Comparison of ENCODE assay signal across 19 cellular contexts in the genomic region with DNA sequence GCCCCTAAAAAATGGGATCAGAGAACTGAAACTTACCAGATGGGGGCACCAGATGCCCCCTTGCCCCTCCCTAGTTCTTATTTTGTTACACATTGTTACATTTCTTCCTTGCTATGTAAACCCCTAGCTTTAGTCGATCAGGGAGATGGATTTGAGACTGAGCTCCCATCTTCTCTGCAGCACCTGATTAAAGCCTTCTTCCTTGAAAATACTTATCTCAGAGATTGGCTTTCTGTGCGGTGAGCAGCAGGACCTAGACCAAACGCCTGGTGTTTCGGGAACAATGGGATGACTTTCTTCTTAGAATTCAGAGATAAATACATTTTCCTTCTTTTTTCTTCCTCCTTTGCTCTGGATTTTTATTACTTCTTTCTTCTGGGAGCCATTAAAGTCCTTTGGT. TPM values are rescaled to one million over a fixed set of nuclear protein-coding genes. Genes with fewer than 3 reads are reported as not detected.
A peak's percentile ranks its signal among the peaks of the same experiment; 100 is the strongest.
DNase-seq lines count a peak whose midpoint lies in the region; ATAC-seq, FAIRE-seq and TF ChIP-seq lines count a peak whose summit lies in the region.
"Had no signal": no experiment of that assay in that cellular context is flagged by ENCODE, and none has a peak within 500 bp of the region (broad histone marks: within the 10 kb centered on the region; RNA-seq: fewer than 3 reads in every experiment).

No MANE protein-coding gene starts in this region.

- H3K79me2 ChIP-seq in HepG2 (ENCODE audit: insufficient read depth, low read length), result no peaks in the 10 kb centered on the region

- intact Hi-C loops in HepG2 (cut with micrococcal nuclease; ENCODE audit: unreplicated experiment), result no loop called here
- intact Hi-C loops in right lobe of liver (cut with DNase I), result no loop called here
- intact Hi-C loops in testis (cut with DNase I; ENCODE audit: low total_unique reads), result no loop called here

- no peak for TF ChIP-seq POLR2A in HepG2 (IDR thresholded peaks at IDR 0.05; ENCODE audit: insufficient read depth in 1 of 2, low read depth in 2 of 2, low read length in 2 of 2)
- no peak for TF ChIP-seq POLR2A in right lobe of liver (IDR thresholded peaks at IDR 0.05)
- no peak for TF ChIP-seq POLR2A in testis (IDR thresholded peaks at IDR 0.05)

- FAIRE-seq in HepG2 (lab: Jason Lieb, UNC), result no peak
- FAIRE-seq: A549, D721Med, G401.6, GM12891, GM19239 had no signal

- POLR2A ChIA-PET in HepG2 (lab: Yijun Ruan, JAX), result interaction anchor here (0.8 kb wide), 1 partner anchor 14 kb away, joined by 3 read pairs; no protein-coding TSS in a partner anchor

- no peaks in the 10 kb centered on the region for H4K20me1 ChIP-seq in HepG2 (ENCODE audit: insufficient read depth, low read length)
- H4K20me1 ChIP-seq: BLaER1 treated with 17β-estradiol and CSF1 and Interleukin-3, amounts not matched to agents 10 nM and 100 nM had no signal

- no peaks in the 10 kb centered on the region; a peak in 1 of 5 replicates for H3K36me3 ChIP-seq in HepG2 (replicated peaks in 1 of 2; ENCODE audit: control insufficient read depth in 1 of 2, insufficient read depth in 2 of 2, low read length in 2 of 2)
- H3K36me3 ChIP-seq in right lobe of liver, result no peaks in the 10 kb centered on the region
- no peaks in the 10 kb centered on the region for H3K36me3 ChIP-seq in testis (ENCODE audit: low read depth, missing control alignments)
- H3K36me3 ChIP-seq: BLaER1 treated with 17β-estradiol and CSF1 and Interleukin-3, amounts not matched to agents 10 nM and 100 nM had no signal

- no peak overlapping the region for H3K9ac ChIP-seq in HepG2 (ENCODE audit: insufficient read depth, low read depth, low read length)
- H3K9ac ChIP-seq: BLaER1 treated with 17β-estradiol and CSF1 and Interleukin-3, amounts not matched to agents 10 nM and 100 nM had no signal

- ATAC-seq in HepG2, result no peak
- no peak for ATAC-seq in right lobe of liver
- ATAC-seq: A549; CD8-positive, alpha-beta T cell had no signal

- TF ChIP-seq CTCF in HepG2 (CRISPR knock-in tag; IDR thresholded peaks at IDR 0.05), result no peak
- no peak for TF ChIP-seq CTCF in right lobe of liver (IDR thresholded peaks at IDR 0.05)
- TF ChIP-seq CTCF in testis (IDR thresholded peaks at IDR 0.05), result no peak

- H3K4me3 ChIP-seq in HepG2 (replicated peaks in 1 of 3; ENCODE audit: insufficient read depth in 1 of 3, low read depth in 2 of 3, low read length in 3 of 3) (no peak overlapping the region), right lobe of liver (no peak overlapping the region), testis (no peak overlapping the region)
- H3K4me3 ChIP-seq: A549; BLaER1 treated with 17β-estradiol and CSF1 and Interleukin-3, amounts not matched to agents 10 nM and 100 nM had no signal

- CTCF ChIA-PET in HepG2 (lab: Yijun Ruan, JAX; ENCODE audit: low intra/inter-chr PET ratio, low total read pairs), result no interaction called here

- DNase-seq in HepG2 (ENCODE audit: low spot score), result no peak
- no peak for DNase-seq in right lobe of liver
- DNase-seq in testis, result no peak
- no peak for DNase-seq in NCI-H510A (lab: John Stamatoyannopoulos, UW)
- DNase-seq: AML-193; Caco-2; Calu3; CD4-positive, alpha-beta T cell; CD8-positive, alpha-beta T cell; DMS79 treated with DMSO at 0.1 percent for 48 hours; GF-D8 had no signal

- no peak overlapping the region for H2AFZ ChIP-seq in HepG2 (ENCODE audit: low read length)

- 88% methylated on average over 4 of the region's 4 CpGs for WGBS in HepG2 (ENCODE audit: low lambda C conversion rate)
- WGBS in right lobe of liver (ENCODE audit: insufficient coverage, low coverage, low lambda C conversion rate, missing lambda C conversion rate), result 84% methylated on average over 4 of the region's 4 CpGs
- 62 to 65% methylated on average over 4 of the region's 4 CpGs for WGBS in testis, 2 donors

- no peak for TF ChIP-seq EP300 in HepG2 (IDR thresholded peaks at IDR 0.05; ENCODE audit: low read depth in 2 of 2, low read length in 2 of 2)
- no peak for TF ChIP-seq EP300 in HepG2 (CRISPR knock-in tag; IDR thresholded peaks at IDR 0.05; ENCODE audit: borderline replicate concordance)

- no peaks in the 10 kb centered on the region for H3K27me3 ChIP-seq in HepG2 (ENCODE audit: control insufficient read depth in 1 of 2, insufficient read depth in 2 of 2, low read length in 2 of 2)
- no peaks in the 10 kb centered on the region for H3K27me3 ChIP-seq in right lobe of liver
- H3K27me3 ChIP-seq in testis, result no peaks in the 10 kb centered on the region
- H3K27me3 ChIP-seq: BLaER1 treated with 17β-estradiol and CSF1 and Interleukin-3, amounts not matched to agents 10 nM and 100 nM had no signal

- in situ Hi-C loops in HepG2 (cut with HindIII; ENCODE audit: extremely low pct_ligation_motif_present, low pct_unique_long_range_greater_than_20kb), result no loop called here

- H3K9me3 ChIP-seq in HepG2 (ENCODE audit: low read length) (no peaks in the 10 kb centered on the region), right lobe of liver (no peaks in the 10 kb centered on the region), testis (no peaks in the 10 kb centered on the region)
- H3K9me3 ChIP-seq: A549, Caco-2 had no signal

- no peaks in the 10 kb centered on the region for H3K4me1 ChIP-seq in HepG2 (ENCODE audit: insufficient read depth, low read length)
- no peaks in the 10 kb centered on the region for H3K4me1 ChIP-seq in right lobe of liver
- peaks cover 22% of the 10 kb centered on the region for H3K4me1 ChIP-seq in testis
- H3K4me1 ChIP-seq: A549; BLaER1 treated with 17β-estradiol and CSF1 and Interleukin-3, amounts not matched to agents 10 nM and 100 nM; Caco-2 had no signal

- H3K4me2 ChIP-seq in HepG2 (ENCODE audit: low read depth, low read length), result no peak overlapping the region
- H3K4me2 ChIP-seq: A549; BLaER1 treated with 17β-estradiol and CSF1 and Interleukin-3, amounts not matched to agents 10 nM and 100 nM had no signal

- no TSS peak for BruUV-seq in HepG2 (replicated peaks; lab: Mats Ljungman, UMichigan)

- H3K27ac ChIP-seq in HepG2 (ENCODE audit: extremely low read length, insufficient read depth, low read length) (no peak overlapping the region), right lobe of liver (no peak overlapping the region), testis (peak overlapping the region; percentile 6 to 36)
- H3K27ac ChIP-seq: 22Rv1; A549; BLaER1 treated with 17β-estradiol and CSF1 and Interleukin-3, amounts not matched to agents 10 nM and 100 nM; C4-2B had no signal

- TF ChIP-seq RAD21 in HepG2 (CRISPR knock-in tag; IDR thresholded peaks at IDR 0.05), result no peak

RNA-seq across cellular contexts. Expression of gene LSM10, which starts 16.7 kb away (rescaled TPM):
- 14.0 and 17.0 TPM in 2 replicates for total RNA-seq in HepG2 (2016; rRNA removed; fragmentation: Illumina TruSeq; extraction: Trizol)
- total RNA-seq in HepG2 (2016; cell fraction: cytosol; rRNA removed; fragmentation: Illumina TruSeq; extraction: Trizol; ENCODE audit: low read depth), result 56.5 and 60.8 TPM in 2 replicates
- total RNA-seq in HepG2 (2016; cell fraction: insoluble cytoplasmic fraction; rRNA removed; fragmentation: Illumina TruSeq; extraction: Trizol), result 14.8 TPM in 2 replicates
- total RNA-seq in HepG2 (2016; cell fraction: membrane; rRNA removed; fragmentation: Illumina TruSeq; extraction: Trizol), result 50.9 and 52.1 TPM in 2 replicates
- total RNA-seq in HepG2 (2016; cell fraction: nucleus; rRNA removed; fragmentation: Illumina TruSeq; extraction: Trizol), result 6.1 and 9.2 TPM in 2 replicates
- 52.0 and 61.6 TPM in 2 replicates for polyA plus RNA-seq in HepG2 (2011; rRNA removed)
- polyA plus RNA-seq in HepG2 (2011; cell fraction: cytosol; rRNA removed), result 52.4 and 63.1 TPM in 2 replicates
- 18.3 and 21.3 TPM in 2 replicates for polyA plus RNA-seq in HepG2 (2011; cell fraction: nucleus; rRNA removed)
- 22.5 and 35.0 TPM in 2 replicates for polyA plus RNA-seq in HepG2 (2012)
- polyA plus RNA-seq in HepG2 (2016; cell fraction: cytosol; fragmentation: Illumina TruSeq; extraction: Trizol; ENCODE audit: low read depth), result 247 and 272 TPM in 2 replicates
- polyA plus RNA-seq in HepG2 (2016; cell fraction: insoluble cytoplasmic fraction; fragmentation: Illumina TruSeq; extraction: Trizol; ENCODE audit: low read depth), result 57.9 and 60.5 TPM in 2 replicates
- 158 and 176 TPM in 2 replicates for polyA plus RNA-seq in HepG2 (2016; cell fraction: membrane; fragmentation: Illumina TruSeq; extraction: Trizol; ENCODE audit: low read depth)
- 38.1 and 40.1 TPM in 2 replicates for polyA plus RNA-seq in HepG2 (2016; cell fraction: nucleus; fragmentation: Illumina TruSeq; extraction: Trizol; ENCODE audit: insufficient read depth, low read depth)
- polyA minus RNA-seq in HepG2 (2011; rRNA and poly(A)+ RNA removed; ENCODE audit: low replicate concordance), result 38.9 and 99.2 TPM in 2 replicates
- polyA minus RNA-seq in HepG2 (2011; cell fraction: cytosol; rRNA and poly(A)+ RNA removed), result 11.0 and 14.3 TPM in 2 replicates
- 9.0 and 11.3 TPM in 2 replicates for polyA minus RNA-seq in HepG2 (2011; cell fraction: nucleus; rRNA and poly(A)+ RNA removed)
- 10 to 100 TPM; 15.2 to 42.0 (median 22.3) TPM for total RNA-seq in right lobe of liver
- total RNA-seq in testis, result 100 to 1,000 TPM in 1 of 2 donors, 10 to 100 TPM in 1; 73.6 to 106 TPM
- 69.1 TPM for polyA plus RNA-seq in testis (ENCODE audit: insufficient read depth, low read depth, low replicate concordance)

RNA-seq across cellular contexts. Expression of gene STK40, which starts 28.7 kb away (rescaled TPM):
- total RNA-seq in HepG2 (2016; rRNA removed; fragmentation: Illumina TruSeq; extraction: Trizol) (33.8 and 40.1 TPM in 2 replicates), right lobe of liver (10 to 100 TPM; 22.7 to 45.5 (median 29.0) TPM), testis (100 to 1,000 TPM; 140 to 159 TPM)
- total RNA-seq in HepG2 (2016; cell fraction: cytosol; rRNA removed; fragmentation: Illumina TruSeq; extraction: Trizol; ENCODE audit: low read depth), result 24.9 and 25.5 TPM in 2 replicates
- 32.8 and 34.8 TPM in 2 replicates for total RNA-seq in HepG2 (2016; cell fraction: insoluble cytoplasmic fraction; rRNA removed; fragmentation: Illumina TruSeq; extraction: Trizol)
- 68.1 and 69.3 TPM in 2 replicates for total RNA-seq in HepG2 (2016; cell fraction: membrane; rRNA removed; fragmentation: Illumina TruSeq; extraction: Trizol)
- total RNA-seq in HepG2 (2016; cell fraction: nucleus; rRNA removed; fragmentation: Illumina TruSeq; extraction: Trizol), result 19.0 and 20.3 TPM in 2 replicates
- polyA plus RNA-seq in HepG2 (2011; rRNA removed) (35.1 and 49.2 TPM in 2 replicates), testis (ENCODE audit: insufficient read depth, low read depth, low replicate concordance) (126 TPM)
- 30.7 and 33.6 TPM in 2 replicates for polyA plus RNA-seq in HepG2 (2011; cell fraction: cytosol; rRNA removed)
- polyA plus RNA-seq in HepG2 (2011; cell fraction: nucleus; rRNA removed), result 35.7 and 39.3 TPM in 2 replicates
- 32.0 and 37.7 TPM in 2 replicates for polyA plus RNA-seq in HepG2 (2012)
- polyA plus RNA-seq in HepG2 (2016; cell fraction: cytosol; fragmentation: Illumina TruSeq; extraction: Trizol; ENCODE audit: low read depth), result 28.6 and 31.6 TPM in 2 replicates
- 42.6 and 52.9 TPM in 2 replicates for polyA plus RNA-seq in HepG2 (2016; cell fraction: insoluble cytoplasmic fraction; fragmentation: Illumina TruSeq; extraction: Trizol; ENCODE audit: low read depth)
- polyA plus RNA-seq in HepG2 (2016; cell fraction: membrane; fragmentation: Illumina TruSeq; extraction: Trizol; ENCODE audit: low read depth), result 71.6 and 77.6 TPM in 2 replicates
- 39.8 and 45.0 TPM in 2 replicates for polyA plus RNA-seq in HepG2 (2016; cell fraction: nucleus; fragmentation: Illumina TruSeq; extraction: Trizol; ENCODE audit: insufficient read depth, low read depth)
- 14.8 and 47.6 TPM in 2 replicates for polyA minus RNA-seq in HepG2 (2011; rRNA and poly(A)+ RNA removed; ENCODE audit: low replicate concordance)
- 15.3 and 21.4 TPM in 2 replicates for polyA minus RNA-seq in HepG2 (2011; cell fraction: cytosol; rRNA and poly(A)+ RNA removed)
- polyA minus RNA-seq in HepG2 (2011; cell fraction: nucleus; rRNA and poly(A)+ RNA removed), result 8.6 and 8.8 TPM in 2 replicates

RNA-seq across cellular contexts. Expression of gene OSCP1, which starts 35.9 kb away (rescaled TPM):
- total RNA-seq in HepG2 (2016; rRNA removed; fragmentation: Illumina TruSeq; extraction: Trizol), result 0.60 and 0.86 TPM in 2 replicates
- total RNA-seq in HepG2 (2016; cell fraction: cytosol; rRNA removed; fragmentation: Illumina TruSeq; extraction: Trizol; ENCODE audit: low read depth), result 0.71 and 1.1 TPM in 2 replicates
- total RNA-seq in HepG2 (2016; cell fraction: insoluble cytoplasmic fraction; rRNA removed; fragmentation: Illumina TruSeq; extraction: Trizol), result 1.0 and 1.6 TPM in 2 replicates
- total RNA-seq in HepG2 (2016; cell fraction: membrane; rRNA removed; fragmentation: Illumina TruSeq; extraction: Trizol), result 0.72 and 1.4 TPM in 2 replicates
- 0.34 and 1.4 TPM in 2 replicates for total RNA-seq in HepG2 (2016; cell fraction: nucleus; rRNA removed; fragmentation: Illumina TruSeq; extraction: Trizol)
- 0.84 and 0.85 TPM in 2 replicates for polyA plus RNA-seq in HepG2 (2011; rRNA removed)
- polyA plus RNA-seq in HepG2 (2011; cell fraction: cytosol; rRNA removed), result 0.46 and 0.48 TPM in 2 replicates
- polyA plus RNA-seq in HepG2 (2011; cell fraction: nucleus; rRNA removed), result 0.23 and 0.93 TPM in 2 replicates
- polyA plus RNA-seq in HepG2 (2012), result 1.3 TPM in 2 replicates
- 0.35 and 0.55 TPM in 2 replicates for polyA plus RNA-seq in HepG2 (2016; cell fraction: cytosol; fragmentation: Illumina TruSeq; extraction: Trizol; ENCODE audit: low read depth)
- polyA plus RNA-seq in HepG2 (2016; cell fraction: insoluble cytoplasmic fraction; fragmentation: Illumina TruSeq; extraction: Trizol; ENCODE audit: low read depth), result 0.72 and 0.93 TPM in 2 replicates
- polyA plus RNA-seq in HepG2 (2016; cell fraction: membrane; fragmentation: Illumina TruSeq; extraction: Trizol; ENCODE audit: low read depth), result 0.69 and 1.2 TPM in 2 replicates
- polyA plus RNA-seq in HepG2 (2016; cell fraction: nucleus; fragmentation: Illumina TruSeq; extraction: Trizol; ENCODE audit: insufficient read depth, low read depth), result 1.1 and 1.4 TPM in 2 replicates
- polyA minus RNA-seq in HepG2 (2011; rRNA and poly(A)+ RNA removed; ENCODE audit: low replicate concordance), result 0.56 and 3.7 TPM in 2 replicates
- polyA minus RNA-seq in HepG2 (2011; cell fraction: cytosol; rRNA and poly(A)+ RNA removed), result 0.62 TPM in 1 of 2 replicates, not detected in the other
- 1.4 and 2.0 TPM in 2 replicates for polyA minus RNA-seq in HepG2 (2011; cell fraction: nucleus; rRNA and poly(A)+ RNA removed)
- total RNA-seq in right lobe of liver, result 1 to 10 TPM in 5 of 6 experiments, under 1 TPM in 1; 0.40 to 4.9 (median 1.7) TPM
- 10 to 100 TPM; 50.7 to 72.1 TPM for total RNA-seq in testis
- polyA plus RNA-seq in testis (ENCODE audit: insufficient read depth, low read depth, low replicate concordance), result 199 TPM

RNA-seq across cellular contexts. Expression of gene MRPS15, which starts 49.8 kb away (rescaled TPM):
- total RNA-seq in HepG2 (2016; rRNA removed; fragmentation: Illumina TruSeq; extraction: Trizol), result 113 and 137 TPM in 2 replicates
- 206 and 254 TPM in 2 replicates for total RNA-seq in HepG2 (2016; cell fraction: cytosol; rRNA removed; fragmentation: Illumina TruSeq; extraction: Trizol; ENCODE audit: low read depth)
- total RNA-seq in HepG2 (2016; cell fraction: insoluble cytoplasmic fraction; rRNA removed; fragmentation: Illumina TruSeq; extraction: Trizol), result 122 and 135 TPM in 2 replicates
- 170 and 207 TPM in 2 replicates for total RNA-seq in HepG2 (2016; cell fraction: membrane; rRNA removed; fragmentation: Illumina TruSeq; extraction: Trizol)
- 55.2 and 55.8 TPM in 2 replicates for total RNA-seq in HepG2 (2016; cell fraction: nucleus; rRNA removed; fragmentation: Illumina TruSeq; extraction: Trizol)
- 53.3 and 59.0 TPM in 2 replicates for polyA plus RNA-seq in HepG2 (2011; rRNA removed)
- 63.3 and 64.9 TPM in 2 replicates for polyA plus RNA-seq in HepG2 (2011; cell fraction: cytosol; rRNA removed)
- 32.6 and 45.2 TPM in 2 replicates for polyA plus RNA-seq in HepG2 (2011; cell fraction: nucleus; rRNA removed)
- 46.7 and 60.7 TPM in 2 replicates for polyA plus RNA-seq in HepG2 (2012)
- 258 and 349 TPM in 2 replicates for polyA plus RNA-seq in HepG2 (2016; cell fraction: cytosol; fragmentation: Illumina TruSeq; extraction: Trizol; ENCODE audit: low read depth)
- polyA plus RNA-seq in HepG2 (2016; cell fraction: insoluble cytoplasmic fraction; fragmentation: Illumina TruSeq; extraction: Trizol; ENCODE audit: low read depth), result 167 TPM in 2 replicates
- 198 and 246 TPM in 2 replicates for polyA plus RNA-seq in HepG2 (2016; cell fraction: membrane; fragmentation: Illumina TruSeq; extraction: Trizol; ENCODE audit: low read depth)
- polyA plus RNA-seq in HepG2 (2016; cell fraction: nucleus; fragmentation: Illumina TruSeq; extraction: Trizol; ENCODE audit: insufficient read depth, low read depth), result 109 and 110 TPM in 2 replicates
- 12.8 and 22.8 TPM in 2 replicates for polyA minus RNA-seq in HepG2 (2011; rRNA and poly(A)+ RNA removed; ENCODE audit: low replicate concordance)
- 16.6 and 17.9 TPM in 2 replicates for polyA minus RNA-seq in HepG2 (2011; cell fraction: cytosol; rRNA and poly(A)+ RNA removed)
- 21.8 and 27.1 TPM in 2 replicates for polyA minus RNA-seq in HepG2 (2011; cell fraction: nucleus; rRNA and poly(A)+ RNA removed)
- total RNA-seq in right lobe of liver, result 10 to 100 TPM; 44.9 to 63.6 (median 55.1) TPM
- 100 to 1,000 TPM; 101 to 126 TPM for total RNA-seq in testis
- 349 TPM for polyA plus RNA-seq in testis (ENCODE audit: insufficient read depth, low read depth, low replicate concordance)

Comparison
In these comparisons a context has a peak if more than half of its experiments do, and no peak if none do; other contexts are left out.
1. H3K27ac ChIP-seq: peak in testis (2 of 2); none in HepG2 (single experiment) and right lobe of liver (0 of 3).
2. RNA of gene OSCP1, which starts 35.9 kb away (total RNA-seq): 50.7 to 72.1 TPM in testis; 0.40 to 4.9 TPM in right lobe of liver and 0.34 to 1.6 TPM in HepG2; every median in the first group is over 4 times any median in the second.